31 cellular contexts compared by ENCODE assay signal in genomic region chr16:11605564-11605886, GRCh38. TPM values are rescaled to one million over a fixed set of nuclear protein-coding genes. Genes with fewer than 3 reads are reported as not detected.
DNase-seq lines count a peak whose midpoint lies in the region; ATAC-seq and TF ChIP-seq lines count a peak whose summit lies in the region.
"Had no signal": no experiment of that assay in that cellular context is flagged by ENCODE, and none has a peak within 500 bp of the region (broad histone marks: within the 10 kb centered on the region; RNA-seq: fewer than 3 reads in every experiment).

No MANE protein-coding gene starts in this region.

- no peak overlapping the region for H3K27ac Mint-ChIP-seq in natural killer cell treated with Interleukin-12 subunit alpha and Interleukin-12 subunit beta and Interleukin-15 and Interleukin-18, amount 100 ng/mL, for 72 hours
- no peak overlapping the region for H3K27ac Mint-ChIP-seq in natural killer cell
- H3K27ac Mint-ChIP-seq: activated CD4-positive, alpha-beta T cell treated with anti-CD3 and anti-CD28 coated beads for 36 hours; activated T-helper 2 cell treated with anti-CD3 and anti-CD28 coated beads, Interferon-gamma antibody, Interleukin-2, Interleukin-4, amounts not matched to agents 10 μg/mL and 5 μg/mL and 100 μg/mL, durations not matched to agents 14 hours and 24 hours and 36 hours; CD4-positive, alpha-beta T cell; IgD-negative memory B cell had no signal

- intact Hi-C loops in natural killer cell (cut with micrococcal nuclease): no loop called here
- intact Hi-C loops in gastrocnemius medialis (cut with DNase I; ENCODE audit: low total_unique reads): no loop called here

- in situ Hi-C loops in gastrocnemius medialis (cut with MboI; ENCODE audit: low sequenced_read_pairs in 4 of 4): no loop called here

- H3K9me3 ChIP-seq in liver (ENCODE audit: control insufficient read depth in 4 of 4, low read length in 3 of 4) (no peaks in the 10 kb centered on the region), gastrocnemius medialis (no peaks in the 10 kb centered on the region)
- H3K9me3 ChIP-seq: breast epithelium, right lobe of liver, SJCRH30, suprapubic skin had no signal

- H3K27me3 ChIP-seq in liver (ENCODE audit: control insufficient read depth in 4 of 4, insufficient read depth in 4 of 4, low read length in 3 of 4) (no peaks in the 10 kb centered on the region), gastrocnemius medialis (no peaks in the 10 kb centered on the region)
- H3K27me3 ChIP-seq: breast epithelium, right lobe of liver, SJCRH30, suprapubic skin had no signal

- peak; percentile 29 for DNase-seq in natural killer cell treated with Interleukin-12 subunit alpha and Interleukin-12 subunit beta and Interleukin-15 and Interleukin-18, amount 100 ng/mL, for 72 hours (ENCODE audit: low spot score)
- DNase-seq in natural killer cell: no peak
- DNase-seq in gastrocnemius medialis: no peak
- no peak for DNase-seq in DMS53 (lab: John Stamatoyannopoulos, UW)
- no peak for DNase-seq in midbrain (lab: John Stamatoyannopoulos, UW)
- DNase-seq: activated CD4-positive, alpha-beta T cell treated with anti-CD3 and anti-CD28 coated beads for 36 hours; activated naive CD4-positive, alpha-beta T cell treated with anti-CD3 and anti-CD28 coated beads, Interleukin-2, amount 50 U/mL, for 16 hours; amygdala; CD4-positive, alpha-beta T cell; DND-41; effector CD4-positive, alpha-beta T cell; GF-D8; islet precursor cell; NCI-H1048; NCI-H1694; NCI-H510A; RPMI8226; SJCRH30; stimulated activated CD4-positive, alpha-beta T cell treated with anti-CD3 and anti-CD28 coated beads, Interleukin-4, amount 100 ng/mL, for 24 hours; SW 1271 had no signal

- no peak overlapping the region for H3K4me3 Mint-ChIP-seq in natural killer cell treated with Interleukin-12 subunit alpha and Interleukin-12 subunit beta and Interleukin-15 and Interleukin-18, amount 100 ng/mL, for 72 hours
- H3K4me3 Mint-ChIP-seq in natural killer cell: no peak overlapping the region
- H3K4me3 Mint-ChIP-seq: activated CD4-positive, alpha-beta T cell treated with anti-CD3 and anti-CD28 coated beads for 36 hours; CD4-positive, alpha-beta T cell; IgD-negative memory B cell; neural crest cell had no signal

- TF ChIP-seq CTCF in natural killer cell (IDR thresholded peaks at IDR 0.05) (no peak), liver (IDR thresholded peaks at IDR 0.05; ENCODE audit: low read depth, low read length, missing input control) (no peak), gastrocnemius medialis (IDR thresholded peaks at IDR 0.05 in 4 of 5, conservative IDR thresholded peaks at IDR 0.05 in 1 of 5) (no peak)

- no peaks in the 10 kb centered on the region for H3K27me3 Mint-ChIP-seq in natural killer cell treated with Interleukin-12 subunit alpha and Interleukin-12 subunit beta and Interleukin-15 and Interleukin-18, amount 100 ng/mL, for 72 hours
- no peaks in the 10 kb centered on the region for H3K27me3 Mint-ChIP-seq in natural killer cell (ENCODE audit: low read depth in 2 of 2)
- H3K27me3 Mint-ChIP-seq: activated CD4-positive, alpha-beta T cell treated with anti-CD3 and anti-CD28 coated beads for 36 hours; CD4-positive, alpha-beta T cell; IgD-negative memory B cell had no signal

- H3K36me3 ChIP-seq in liver (ENCODE audit: control insufficient read depth in 4 of 4, insufficient read depth in 3 of 4, low read depth in 1 of 4, low read length in 3 of 4) (no peaks in the 10 kb centered on the region), gastrocnemius medialis (no peaks in the 10 kb centered on the region)
- H3K36me3 ChIP-seq: breast epithelium, right lobe of liver, SJCRH30, suprapubic skin had no signal

- H3K9ac ChIP-seq in liver (ENCODE audit: low read depth in 1 of 2, low read length in 2 of 2): no peak overlapping the region

- peaks cover 13 to 16% of the 10 kb centered on the region in 2 donors for H3K4me1 Mint-ChIP-seq in natural killer cell treated with Interleukin-12 subunit alpha and Interleukin-12 subunit beta and Interleukin-15 and Interleukin-18, amount 100 ng/mL, for 72 hours (ENCODE audit: low read depth in 2 of 2)
- H3K4me1 Mint-ChIP-seq in natural killer cell: peaks cover 0 to 23% of the 10 kb centered on the region in 2 donors

- 97% methylated on average over 8 of the region's 8 CpGs for WGBS in liver

- ATAC-seq in natural killer cell treated with Interleukin-12 subunit alpha and Interleukin-12 subunit beta and Interleukin-15 and Interleukin-18, amount 100 ng/mL, for 72 hours: no peak
- ATAC-seq in natural killer cell (no peak), gastrocnemius medialis (no peak), HG02981 (IDR thresholded peaks at IDR 0.05; ENCODE audit: unreplicated experiment) (no peak), HG03135 (IDR thresholded peaks at IDR 0.05; ENCODE audit: unreplicated experiment) (no peak)
- ATAC-seq: activated CD4-positive, alpha-beta T cell treated with anti-CD3 and anti-CD28 coated beads for 36 hours had no signal

- H3K9me3 Mint-ChIP-seq in natural killer cell treated with Interleukin-12 subunit alpha and Interleukin-12 subunit beta and Interleukin-15 and Interleukin-18, amount 100 ng/mL, for 72 hours: no peaks in the 10 kb centered on the region
- no peaks in the 10 kb centered on the region for H3K9me3 Mint-ChIP-seq in natural killer cell
- H3K9me3 Mint-ChIP-seq: activated T-helper 2 cell treated with anti-CD3 and anti-CD28 coated beads, Interferon-gamma antibody, Interleukin-2, Interleukin-4, amounts not matched to agents 10 μg/mL and 5 μg/mL and 100 μg/mL, durations not matched to agents 14 hours and 24 hours and 36 hours; CD4-positive, alpha-beta T cell; IgD-negative memory B cell; neural crest cell had no signal

- peak overlapping the region; percentile 65 to 81 for H3K27ac ChIP-seq in liver (ENCODE audit: low read depth in 1 of 2, low read length in 2 of 2)
- peak overlapping the region in 3 of 4 donors; percentile 43 to 67 (median 51) for H3K27ac ChIP-seq in gastrocnemius medialis
- H3K27ac ChIP-seq: SJCRH30, VCaP had no signal

- TF ChIP-seq RAD21 in liver (IDR thresholded peaks at IDR 0.05): no peak

- no peak for TF ChIP-seq POLR2A in gastrocnemius medialis (IDR thresholded peaks at IDR 0.05)

- no peaks in the 10 kb centered on the region for H3K4me1 ChIP-seq in liver (ENCODE audit: control insufficient read depth in 4 of 4, insufficient read depth in 4 of 4, low read length in 3 of 4)
- H3K4me1 ChIP-seq in gastrocnemius medialis: peaks cover 0 to 7% of the 10 kb centered on the region in 2 donors
- H3K4me1 ChIP-seq: right lobe of liver had no signal

- no peak overlapping the region for H3K4me3 ChIP-seq in liver (ENCODE audit: low read depth in 1 of 3, low read length in 3 of 3)
- H3K4me3 ChIP-seq in gastrocnemius medialis: no peak overlapping the region
- H3K4me3 ChIP-seq: lung, right lobe of liver, SJCRH30, suprapubic skin had no signal

- no peaks in the 10 kb centered on the region for H3K36me3 Mint-ChIP-seq in natural killer cell treated with Interleukin-12 subunit alpha and Interleukin-12 subunit beta and Interleukin-15 and Interleukin-18, amount 100 ng/mL, for 72 hours
- no peaks in the 10 kb centered on the region for H3K36me3 Mint-ChIP-seq in natural killer cell
- H3K36me3 Mint-ChIP-seq: IgD-negative memory B cell had no signal

TF ChIP-seq in liver, 16 proteins besides CTCF, POLR2A, EP300 and RAD21:
- TF ChIP-seq EGR1 (IDR thresholded peaks at IDR 0.05; ENCODE audit: low read depth in 2 of 2): no peak
- TF ChIP-seq MAX (IDR thresholded peaks at IDR 0.05): no peak
- no peak for TF ChIP-seq ATF3 (IDR thresholded peaks at IDR 0.05)
- TF ChIP-seq HNF4A (conservative IDR thresholded peaks at IDR 0.05): no peak
- no peak for TF ChIP-seq TAF1 (conservative IDR thresholded peaks at IDR 0.05)
- TF ChIP-seq REST (IDR thresholded peaks at IDR 0.05): no peak
- TF ChIP-seq FOXA1 (IDR thresholded peaks at IDR 0.05): no peak

RNA-seq across cellular contexts. Expression of gene LITAF, which starts 18.8 kb away (rescaled TPM):
- 100 to 1,000 TPM; 112 to 191 TPM for total RNA-seq in natural killer cell treated with Interleukin-12 subunit alpha and Interleukin-12 subunit beta and Interleukin-15 and Interleukin-18, amount 100 ng/mL, for 72 hours
- total RNA-seq in natural killer cell (100 to 1,000 TPM; 584 to 772 (median 726) TPM), liver (10 to 100 TPM in 1 of 2 donors, 1 to 10 TPM in 1; 5.2 to 14.0 TPM), gastrocnemius medialis (10 to 100 TPM; 11.2 to 30.1 (median 19.4) TPM)
- polyA plus RNA-seq in liver: 10 to 100 TPM; 58.1 to 65.2 TPM
